ENCODE assay signal across 10 cellular contexts in the genomic region with DNA sequence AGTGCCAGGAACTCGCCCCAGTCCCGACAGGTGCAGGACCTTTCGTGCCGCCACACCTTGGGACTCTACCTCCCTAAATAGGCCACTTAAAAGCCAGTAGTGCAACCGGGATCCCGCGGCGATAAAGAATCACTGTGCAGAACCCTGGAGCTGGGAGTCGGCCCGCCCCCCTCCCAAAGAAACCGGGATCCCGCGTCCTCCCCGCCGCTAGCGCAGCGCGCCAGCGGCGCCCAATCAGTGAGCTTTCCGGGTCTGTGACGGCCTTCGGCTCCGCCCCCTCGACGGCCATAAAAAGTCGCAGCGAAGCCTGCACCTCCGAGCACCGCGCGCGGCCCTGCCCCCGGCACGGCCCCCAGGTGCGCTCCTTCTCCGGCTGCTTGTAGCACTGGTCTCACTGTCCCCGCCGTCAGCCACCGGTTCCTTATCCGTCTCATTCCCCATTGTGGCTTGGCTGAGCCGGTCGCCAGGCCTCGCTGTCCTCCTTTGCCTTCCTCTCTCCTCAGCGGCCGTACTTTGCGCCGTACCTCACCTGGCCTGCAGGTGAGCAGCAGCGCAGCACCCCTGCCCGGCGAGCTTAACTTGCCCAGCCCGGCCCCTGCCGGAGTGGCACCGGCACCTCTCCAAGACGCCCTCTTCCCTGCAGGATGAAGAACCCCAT. TPM values are rescaled to one million over a fixed set of nuclear protein-coding genes. Genes with fewer than 3 reads are reported as not detected.
DNase-seq lines count a peak whose midpoint lies in the region; ATAC-seq, FAIRE-seq and TF ChIP-seq lines count a peak whose summit lies in the region.
"Had no signal": no experiment of that assay in that cellular context is flagged by ENCODE, and none has a peak within 500 bp of the region (broad histone marks: within the 10 kb centered on the region; RNA-seq: fewer than 3 reads in every experiment).

TSS of gene LRAT (plus strand) at position 318 of the 658 bp plus-strand sequence. CDS start at position 645, 327 bp downstream.

- DNase-seq in Calu3 (peak; percentile 81), SK-N-SH (peak; percentile 68), caudate nucleus (lab: John Stamatoyannopoulos, UW) (peak in 38 of 61 donors; percentile 2 to 56 (median 22)), kidney (peak; percentile 85), G401 (ENCODE audit: low spot score) (no peak), SHP77 treated with DMSO at 0.1 percent for 48 hours (lab: John Stamatoyannopoulos, UW) (no peak)
- DNase-seq in stimulated activated CD4-positive, alpha-beta T cell treated with anti-CD3 and anti-CD28 coated beads, Interleukin-12 subunit alpha, Interleukin-12 subunit beta, amount 100 ng/mL, for 4 hours: peak; percentile 27

- H3K36me3 Mint-ChIP-seq in Calu3 (ENCODE audit: insufficient read depth, unreplicated experiment): peaks cover 21% of the 10 kb centered on the region

- POLR2A ChIA-PET in SK-N-SH (lab: Yijun Ruan, JAX): no interaction called here

- peak; percentile 47 for ATAC-seq in HG02678 (IDR thresholded peaks at IDR 0.05; ENCODE audit: unreplicated experiment)

- no peaks in the 10 kb centered on the region for H4K20me1 ChIP-seq in SK-N-SH (ENCODE audit: insufficient read depth)

- H3K79me2 ChIP-seq in SK-N-SH (ENCODE audit: insufficient read depth): no peaks in the 10 kb centered on the region

- H3K4me3 Mint-ChIP-seq in Calu3 (ENCODE audit: low read depth, unreplicated experiment): peak within 1 kb of the TSS; percentile 99

- H3K27ac Mint-ChIP-seq in Calu3 (ENCODE audit: unreplicated experiment): peak within 1 kb of the TSS; percentile 93

- TF ChIP-seq CTCF in Calu3 (IDR thresholded peaks at IDR 0.05; ENCODE audit: unreplicated experiment): no peak
- no peak for TF ChIP-seq CTCF in SK-N-SH (IDR thresholded peaks at IDR 0.05)
- no peak for TF ChIP-seq CTCF in kidney (IDR thresholded peaks at IDR 0.05; ENCODE audit: borderline replicate concordance, extremely low read depth, insufficient read depth)

- H3K27me3 Mint-ChIP-seq in Calu3 (ENCODE audit: unreplicated experiment): no peaks in the 10 kb centered on the region

- no peaks in the 10 kb centered on the region for H3F3A ChIP-seq in SK-N-SH (replicated peaks; ENCODE audit: insufficient read depth)

- peaks cover 7% of the 10 kb centered on the region for H3K4me1 Mint-ChIP-seq in Calu3 (ENCODE audit: low read depth, unreplicated experiment)

- intact Hi-C loops in Calu3 (cut with micrococcal nuclease; ENCODE audit: unreplicated experiment): no loop called here
- intact Hi-C loops in kidney (cut with DNase I): no loop called here

- CTCF ChIA-PET in Calu3 (lab: Charles Lee): interaction anchor here (0.5 to 1.5 kb wide), 10 partner anchors 11 to 453 kb away, joined by 3 to 9 read pairs (median 3); no protein-coding TSS in a partner anchor
- CTCF ChIA-PET in SK-N-SH (lab: Yijun Ruan, JAX): interaction anchor here (0.7 to 1.5 kb wide), 2 partner anchors 18 to 112 kb away, joined by 3 read pairs; no protein-coding TSS in a partner anchor

- H3K9me2 ChIP-seq in SK-N-SH: no peaks in the 10 kb centered on the region

- H3K4me1 ChIP-seq in SK-N-SH (ENCODE audit: control insufficient read depth in 1 of 2, insufficient read depth in 2 of 2, low read depth in 1 of 2, low read length in 1 of 2): no peaks in the 10 kb centered on the region; a peak in 1 of 4 replicates
- peaks cover 0 to 8% of the 10 kb centered on the region in 2 donors for H3K4me1 ChIP-seq in kidney (ENCODE audit: control insufficient read depth in 1 of 2, insufficient read depth in 1 of 2, low read depth in 1 of 2, low read length in 2 of 2)

- no peaks in the 10 kb centered on the region for H3K9me3 ChIP-seq in SK-N-SH
- no peaks in the 10 kb centered on the region for H3K9me3 ChIP-seq in kidney (ENCODE audit: control insufficient read depth in 1 of 2, low read length in 2 of 2)

- H3K4me3 ChIP-seq in SK-N-SH (ENCODE audit: low read depth in 2 of 2, low read length in 1 of 2) (no peak within 1 kb of the TSS; a peak in 1 of 4 replicates), kidney (ENCODE audit: low read length in 2 of 2) (peak within 1 kb of the TSS; percentile 60 to 70)

- TF ChIP-seq EP300 in SK-N-SH (IDR thresholded peaks at IDR 0.05; ENCODE audit: borderline replicate concordance in 1 of 2, low read depth in 1 of 2, low read length in 1 of 2): no peak

- H3K36me3 ChIP-seq in SK-N-SH (replicated peaks in 1 of 2; ENCODE audit: control insufficient read depth in 1 of 2, insufficient read depth in 2 of 2, low read length in 1 of 2): no peaks in the 10 kb centered on the region
- no peaks in the 10 kb centered on the region for H3K36me3 ChIP-seq in kidney (ENCODE audit: control insufficient read depth in 1 of 2, insufficient read depth in 2 of 2, low read length in 2 of 2)

- H3K9me3 Mint-ChIP-seq in Calu3 (ENCODE audit: low read depth, unreplicated experiment): no peaks in the 10 kb centered on the region

- no peak for TF ChIP-seq RAD21 in SK-N-SH (IDR thresholded peaks at IDR 0.05; ENCODE audit: low read length)

- no peak within 1 kb of the TSS for H3K4me2 ChIP-seq in SK-N-SH

- H3K27ac ChIP-seq in SK-N-SH (ENCODE audit: low read depth in 2 of 2, low read length in 1 of 2) (no peak within 1 kb of the TSS), caudate nucleus (ENCODE audit: low read depth, low read length) (no peak within 1 kb of the TSS), kidney (ENCODE audit: low read depth in 2 of 2, low read length in 2 of 2) (no peak within 1 kb of the TSS)
- H3K27ac ChIP-seq: HL-60 had no signal

- H3K27me3 ChIP-seq in SK-N-SH (ENCODE audit: insufficient read depth): peaks cover 54% of the 10 kb centered on the region

- BruUV-seq in Calu3 (replicated peaks; lab: Mats Ljungman, UMichigan): no TSS peak

- H3K9ac ChIP-seq in SK-N-SH: no peak within 1 kb of the TSS
- H3K9ac ChIP-seq in kidney (ENCODE audit: low read length in 2 of 2): no peak within 1 kb of the TSS

- in situ Hi-C loops in G401 (cut with HindIII; ENCODE audit: low sequenced_read_pairs): no loop called here

- WGBS in SK-N-SH (ENCODE audit: low lambda C conversion rate): 3% methylated on average over 16 of the region's 55 CpGs

- FAIRE-seq in kidney (lab: Jason Lieb, UNC): no peak

- no peak within 1 kb of the TSS for H2AFZ ChIP-seq in SK-N-SH (ENCODE audit: low read depth)

TF ChIP-seq in SK-N-SH, 30 proteins besides CTCF, POLR2A, EP300 and RAD21:
- no peak for TF ChIP-seq USF1 (IDR thresholded peaks at IDR 0.05; ENCODE audit: borderline replicate concordance, low read depth)
- TF ChIP-seq GABPA (IDR thresholded peaks at IDR 0.05; ENCODE audit: low read depth): no peak
- TF ChIP-seq USF2 (IDR thresholded peaks at IDR 0.05; ENCODE audit: borderline replicate concordance, low read depth, low read length): no peak
- no peak for TF ChIP-seq MXI1 (IDR thresholded peaks at IDR 0.05; ENCODE audit: low read depth, low read length)
- no peak for TF ChIP-seq EZH2phosphoT487 (IDR thresholded peaks at IDR 0.05; ENCODE audit: borderline replicate concordance, low read depth)
- TF ChIP-seq JUND (IDR thresholded peaks at IDR 0.05): no peak
- no peak for TF ChIP-seq TEAD4 (IDR thresholded peaks at IDR 0.05; ENCODE audit: borderline replicate concordance, insufficient read depth)
- no peak for TF ChIP-seq SMC3 (IDR thresholded peaks at IDR 0.05; ENCODE audit: low read depth, low read length)
- no peak for TF ChIP-seq FOXJ3 (CRISPR knock-in tag; IDR thresholded peaks at IDR 0.05)

RNA-seq across cellular contexts. Expression of gene LRAT, which starts in this region (rescaled TPM):
- total RNA-seq in Calu3 (2022): 5.7 and 7.0 TPM in 2 replicates
- polyA plus RNA-seq in SK-N-SH (2012; rRNA removed): not detected in 2 replicates
- polyA plus RNA-seq in SK-N-SH (2012; cell fraction: cytosol; rRNA removed): not detected in 2 replicates
- polyA plus RNA-seq in SK-N-SH (2012; cell fraction: nucleus; rRNA removed): not detected in 2 replicates
- total RNA-seq in kidney: 0.72 TPM
- 0.15 TPM for polyA plus RNA-seq in kidney (ENCODE audit: insufficient read depth, low read depth, low replicate concordance)
- total RNA-seq in G401 (2014; rRNA removed; shearing (Covaris generic)): not detected in 2 replicates
- total RNA-seq: lung microvascular endothelial cell had no signal

Comparison
In these comparisons a context has a peak if more than half of its experiments do, and no peak if none do; other contexts are left out.
1. Peak in DNase-seq in SK-N-SH; RNA of the gene not detected or under 1 TPM.
2. Peak in DNase-seq and H3K4me3 ChIP-seq in kidney; RNA of the gene not detected or under 1 TPM.
3. DNase-seq: peak in Calu3 (single experiment), caudate nucleus (38 of 61) and stimulated activated CD4-positive, alpha-beta T cell treated with anti-CD3 and anti-CD28 coated beads, Interleukin-12 subunit alpha, Interleukin-12 subunit beta, amount 100 ng/mL, for 4 hours (single experiment); none in G401 (single experiment) and SHP77 treated with DMSO at 0.1 percent for 48 hours (single experiment).